22 cellular contexts compared by ENCODE assay signal in genomic region chr11:117128289-117128688, GRCh38.
"Had no signal": no experiment of that assay in that cellular context is flagged by ENCODE, and none has a peak within 500 bp of the region (broad histone marks: within the 10 kb centered on the region; RNA-seq: fewer than 3 reads in every experiment).

No MANE protein-coding gene starts in this region.

- H3K27ac ChIP-seq: heart left ventricle, left lung, pancreas, prostate gland, skin epidermis, testis, thyroid gland, upper lobe of right lung had no signal

- FAIRE-seq: pancreas, urothelium cell line had no signal

- ATAC-seq: heart left ventricle; left lung; naive thymus-derived CD8-positive, alpha-beta T cell; pancreas; right cardiac atrium; sciatic nerve; stimulated activated effector memory CD8-positive, alpha-beta T cell treated with anti-CD3 and anti-CD28 coated beads, Interleukin-12 subunit alpha, Interleukin-12 subunit beta, amount 100 ng/mL, for 72 hours; upper lobe of right lung had no signal

- H3K36me3 ChIP-seq: heart left ventricle, left lung, pancreas, prostate gland, thyroid gland, upper lobe of right lung had no signal

- H3K27me3 ChIP-seq: heart left ventricle, left lung, pancreas, testis, thyroid gland, upper lobe of right lung had no signal

- DNase-seq: glutamatergic neuron; heart left ventricle; islet precursor cell; left lung; naive thymus-derived CD8-positive, alpha-beta T cell; nucleus accumbens; pancreas; posterior cingulate gyrus; retina; right cardiac atrium; stimulated activated CD4-positive, alpha-beta T cell treated with anti-CD3 and anti-CD28 coated beads, Interleukin-4, amount 100 ng/mL, for 24 hours; stimulated activated naive CD4-positive, alpha-beta T cell; testis; thyroid gland; trophoblast cell; upper lobe of right lung had no signal

- H3K4me3 ChIP-seq: heart left ventricle, left lung, lung, pancreas, prostate gland, skin epidermis, testis, thyroid gland, upper lobe of right lung had no signal

- H3K9me3 ChIP-seq: heart left ventricle, left lung, pancreas, prostate gland, testis, thyroid gland, upper lobe of right lung had no signal

- H3K4me1 ChIP-seq: heart left ventricle, left lung, pancreas, prostate gland, testis, thyroid gland, upper lobe of right lung had no signal
